ENCODE assay signal across 9 cellular contexts in the genomic region with DNA sequence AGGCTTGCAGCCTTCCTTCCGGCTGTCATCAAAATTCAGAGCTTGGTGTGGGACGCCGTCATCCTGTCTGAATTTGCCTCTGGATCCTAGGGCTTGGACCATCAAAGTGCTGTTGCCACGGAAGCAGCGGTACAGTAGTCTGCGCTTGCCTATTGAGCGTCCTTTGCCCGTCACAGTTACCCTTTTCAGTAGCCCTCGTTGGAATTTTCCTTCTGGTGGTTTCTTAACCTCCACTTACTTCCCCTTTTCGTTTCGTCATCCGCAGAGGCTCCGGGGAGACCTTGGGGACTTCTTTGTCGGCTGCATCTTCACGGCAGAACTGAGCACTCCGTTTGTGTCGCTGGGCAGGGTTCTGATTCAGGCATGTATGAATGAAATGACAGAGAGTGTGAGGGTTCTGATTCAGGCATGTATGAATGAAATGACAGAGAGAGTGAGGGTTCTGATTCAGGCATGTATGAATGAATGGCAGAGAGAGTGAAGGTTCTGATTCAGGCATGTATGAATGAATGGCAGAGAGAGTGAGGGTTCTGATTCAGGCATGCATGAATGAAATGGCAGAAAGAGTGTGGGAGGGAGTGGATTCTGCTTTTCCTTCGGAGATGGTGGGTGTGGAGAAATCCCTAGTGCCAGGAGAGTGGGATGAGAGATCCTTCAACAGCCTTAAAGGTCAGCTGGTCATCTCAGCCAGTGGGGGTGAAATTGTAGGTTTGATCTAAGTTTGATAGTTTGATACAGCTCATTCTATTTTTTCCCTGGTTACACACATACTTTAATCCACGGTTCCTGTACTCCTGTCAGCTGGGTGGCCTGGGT. TPM values are rescaled to one million over a fixed set of nuclear protein-coding genes. Genes with fewer than 3 reads are reported as not detected.
DNase-seq lines count a peak whose midpoint lies in the region; ATAC-seq, FAIRE-seq and TF ChIP-seq lines count a peak whose summit lies in the region.
"Had no signal": no experiment of that assay in that cellular context is flagged by ENCODE, and none has a peak within 500 bp of the region (broad histone marks: within the 10 kb centered on the region; RNA-seq: fewer than 3 reads in every experiment).

No MANE protein-coding gene starts in this region.

- TF ChIP-seq POLR2A in K562 (conservative IDR thresholded peaks at IDR 0.05) (no peak), transverse colon (IDR thresholded peaks at IDR 0.05) (no peak)

- H3K36me3 ChIP-seq in DOHH2 (ENCODE audit: control insufficient read depth, low read length) (peaks cover 80% of the 10 kb centered on the region), K562 (ENCODE audit: control insufficient read depth, insufficient read depth, low read length) (peaks cover 70% of the 10 kb centered on the region), transverse colon (no peaks in the 10 kb centered on the region)

- POLR2A ChIA-PET in K562 (lab: Yijun Ruan, JAX) = interaction anchor here (1.0 kb wide), 1 partner anchor 256 kb away, joined by 3 read pairs; no protein-coding TSS in a partner anchor

- H3K27me3 ChIP-seq in DOHH2 (ENCODE audit: control insufficient read depth, low read length) (no peaks in the 10 kb centered on the region), K562 (ENCODE audit: control insufficient read depth in 2 of 2, insufficient read depth in 2 of 2, low read length in 2 of 2) (no peaks in the 10 kb centered on the region), transverse colon (no peaks in the 10 kb centered on the region)
- H3K27me3 ChIP-seq: heart right ventricle had no signal

- TF ChIP-seq CTCF in DOHH2 (IDR thresholded peaks at IDR 0.05; ENCODE audit: low read depth, low read length, poor library complexity, severe bottlenecking) (no peak), K562 (IDR thresholded peaks at IDR 0.05 in 2 of 3, conservative IDR thresholded peaks at IDR 0.05 in 1 of 3; ENCODE audit: insufficient read depth in 2 of 3, low read depth in 1 of 3, low read length in 3 of 3) (no peak), transverse colon (IDR thresholded peaks at IDR 0.05) (no peak)

- BruUV-seq in K562 (replicated peaks; lab: Mats Ljungman, UMichigan) = no TSS peak

- H3K79me2 ChIP-seq in DOHH2 (ENCODE audit: control insufficient read depth, low read length) (peaks cover 86% of the 10 kb centered on the region), K562 (ENCODE audit: control insufficient read depth, insufficient read depth, low read length) (peaks cover 11% of the 10 kb centered on the region)

- in situ Hi-C loops in K562 (cut with MboI) (no loop called here), transverse colon (cut with MboI; ENCODE audit: low pct_ligation_motif_present in 1 of 4, low pct_unique_long_range_greater_than_20kb in 1 of 4, low sequenced_read_pairs in 3 of 4) (no loop called here)

- H3K27ac ChIP-seq in DOHH2 (ENCODE audit: low read depth, low read length) (peak overlapping the region; percentile 37), K562 (ENCODE audit: extremely low read depth, low read depth, low read length) (no peak overlapping the region), transverse colon (no peak overlapping the region)

- intact Hi-C loops in K562 (cut with micrococcal nuclease) (no loop called here), transverse colon (cut with DNase I; ENCODE audit: low total_unique reads) (no loop called here)

- H3K4me2 ChIP-seq in DOHH2 (ENCODE audit: low read length) = peak overlapping the region; percentile 44
- H3K4me2 ChIP-seq in K562 (ENCODE audit: insufficient read depth, low read length) = no peak overlapping the region

- TF ChIP-seq RAD21 in K562 (CRISPR knock-in tag; conservative IDR thresholded peaks at IDR 0.05 in 1 of 2, IDR thresholded peaks at IDR 0.05 in 1 of 2) = no peak

- CTCF ChIA-PET in K562 (lab: Yijun Ruan, JAX; ENCODE audit: low intra/inter-chr PET ratio) = no interaction called here

- no peak for FAIRE-seq in K562 (lab: Jason Lieb, UNC)

- peak overlapping the region; percentile 18 for H3K4me3 ChIP-seq in DOHH2 (ENCODE audit: low read length)
- no peak overlapping the region for H3K4me3 ChIP-seq in K562
- H3K4me3 ChIP-seq in transverse colon = no peak overlapping the region
- H3K4me3 ChIP-seq: heart right ventricle had no signal

- no peak overlapping the region for H3K9ac ChIP-seq in K562 (ENCODE audit: insufficient read depth in 1 of 2, low read depth in 2 of 2, low read length in 2 of 2)

- ATAC-seq in GM21515 (IDR thresholded peaks at IDR 0.05; ENCODE audit: unreplicated experiment) (peak; percentile 52), K562 (no peak)

- H3K4me1 ChIP-seq in DOHH2 (ENCODE audit: control insufficient read depth, low read length) (peaks cover 16% of the 10 kb centered on the region), K562 (replicated peaks in 1 of 2; ENCODE audit: control insufficient read depth in 2 of 2, insufficient read depth in 2 of 2, low read length in 2 of 2) (peaks cover 0 to 2% of the 10 kb centered on the region in 2 experiments; a peak in 1 of 5 replicates), transverse colon (no peaks in the 10 kb centered on the region)

- no peak overlapping the region for H2AFZ ChIP-seq in K562 (ENCODE audit: low read depth, low read length)

- H3K9me1 ChIP-seq in K562 (ENCODE audit: control insufficient read depth, insufficient read depth, low read length) = no peaks in the 10 kb centered on the region

- 80% methylated on average over 17 of the region's 19 CpGs for WGBS in K562 (ENCODE audit: insufficient coverage, low coverage, missing lambda C conversion rate)
- 62 to 70% methylated on average over 6 to 19 of the region's 19 CpGs for WGBS in transverse colon (ENCODE audit: low coverage in 1 of 2), 2 donors

- H3K9me3 ChIP-seq in DOHH2 (ENCODE audit: control insufficient read depth, insufficient read depth, low read length) = no peaks in the 10 kb centered on the region
- H3K9me3 ChIP-seq in K562 (replicated peaks; ENCODE audit: control insufficient read depth, insufficient read depth, low read depth, low read length) = no peaks in the 10 kb centered on the region
- H3K9me3 ChIP-seq in transverse colon = no peaks in the 10 kb centered on the region
- H3K9me3 ChIP-seq: heart right ventricle had no signal

- H4K20me1 ChIP-seq in DOHH2 (ENCODE audit: control insufficient read depth, insufficient read depth, low read depth, low read length) (peaks cover 8% of the 10 kb centered on the region; the same call in 1 of the 2 replicates), K562 (replicated peaks; ENCODE audit: control insufficient read depth, insufficient read depth, low read length) (peaks cover 15% of the 10 kb centered on the region)

- H3K9me2 ChIP-seq in DOHH2 (replicated peaks; ENCODE audit: control insufficient read depth, low read length) = no peaks in the 10 kb centered on the region

- DNase-seq in Kasumi-1 (lab: John Stamatoyannopoulos, UW) = peak; percentile 72 to 79
- DNase-seq in K562 (ENCODE audit: extremely low read depth in 1 of 4, low spot score in 3 of 4) = no peak
- peak; percentile 28 for DNase-seq in transverse colon
- DNase-seq in EL = no peak
- no peak for DNase-seq in NCI-H1930 (lab: John Stamatoyannopoulos, UW)
- no peak for DNase-seq in NCI-H510A treated with DMSO at 0.1 percent for 48 hours (lab: John Stamatoyannopoulos, UW)
- DNase-seq: heart right ventricle had no signal

- H3F3A ChIP-seq in DOHH2 (ENCODE audit: control insufficient read depth, insufficient read depth) = peaks cover 18% of the 10 kb centered on the region

- TF ChIP-seq EP300 in K562 (IDR thresholded peaks at IDR 0.05; ENCODE audit: low read length) (no peak), transverse colon (IDR thresholded peaks at IDR 0.05; ENCODE audit: low read depth) (no peak)

RNA-seq across cellular contexts. Expression of gene TLCD3A, which starts 8.1 kb away (rescaled TPM):
- total RNA-seq in K562 (2011; cell fraction: chromatin; rRNA removed; ENCODE audit: low replicate concordance) = 11.0 and 24.6 TPM in 2 replicates
- total RNA-seq in K562 (2011; cell fraction: nucleolus; rRNA removed) = 20.4 and 25.5 TPM in 2 replicates
- 20.2 and 23.2 TPM in 2 replicates for total RNA-seq in K562 (2011; cell fraction: nucleoplasm; rRNA removed)
- total RNA-seq in K562 (2014; rRNA removed) = 7.9 and 10.8 TPM in 2 replicates
- total RNA-seq in K562 (2014; rRNA removed; fragmentation: Illumina TruSeq; extraction: Trizol) = 5.6 and 6.5 TPM in 2 replicates
- 6.9 and 7.1 TPM in 2 replicates for total RNA-seq in K562 (2015; rRNA removed; fragmentation: Illumina TruSeq; extraction: Trizol)
- 8.7 and 9.3 TPM in 2 replicates for total RNA-seq in K562 (2021)
- 11.9 and 13.5 TPM in 2 replicates for polyA plus RNA-seq in K562 (2011; rRNA removed)
- polyA plus RNA-seq in K562 (2011; cell fraction: cytosol; rRNA removed) = 16.7 and 24.3 TPM in 2 replicates
- polyA plus RNA-seq in K562 (2011; cell fraction: nucleus; rRNA removed) = 8.0 and 11.5 TPM in 2 replicates
- polyA plus RNA-seq in K562 (2012) = 9.3 and 10.4 TPM in 2 replicates
- polyA plus RNA-seq in K562 (2014; fragmentation: Illumina TruSeq; extraction: Trizol) = 8.2 and 9.4 TPM in 2 replicates
- polyA plus RNA-seq in K562 (2014; fragmentation: Nextera tagmentation; extraction: Ambion mirVana) = 1 to 10 TPM; 1.3 to 1.7 TPM
- 7.3 and 9.4 TPM in 2 replicates for polyA plus RNA-seq in K562 (2014; rRNA removed)
- 12.4 and 20.2 TPM in 2 replicates for polyA minus RNA-seq in K562 (2011; rRNA and poly(A)+ RNA removed)
- 10.1 and 10.3 TPM in 2 replicates for polyA minus RNA-seq in K562 (2011; cell fraction: cytosol; rRNA and poly(A)+ RNA removed)
- 4.4 and 5.2 TPM in 2 replicates for polyA minus RNA-seq in K562 (2011; cell fraction: nucleus; rRNA and poly(A)+ RNA removed)
- 1 to 10 TPM; 3.2 to 6.4 (median 4.1) TPM for total RNA-seq in transverse colon

RNA-seq across cellular contexts. Expression of gene GEMIN4, which starts 11.6 kb away (rescaled TPM):
- total RNA-seq in K562 (2011; cell fraction: chromatin; rRNA removed; ENCODE audit: low replicate concordance) = 30.0 and 64.9 TPM in 2 replicates
- 36.8 and 49.5 TPM in 2 replicates for total RNA-seq in K562 (2011; cell fraction: nucleolus; rRNA removed)
- total RNA-seq in K562 (2011; cell fraction: nucleoplasm; rRNA removed) = 43.7 and 49.5 TPM in 2 replicates
- total RNA-seq in K562 (2014; rRNA removed) (16.7 and 25.3 TPM in 2 replicates), K562 (2014; rRNA removed; fragmentation: Illumina TruSeq; extraction: Trizol) (6.3 and 8.6 TPM in 2 replicates), K562 (2015; rRNA removed; fragmentation: Illumina TruSeq; extraction: Trizol) (9.4 and 10.5 TPM in 2 replicates), K562 (2021) (36.6 and 38.5 TPM in 2 replicates), transverse colon (10 to 100 TPM; 10.5 to 70.3 (median 12.4) TPM)
- polyA plus RNA-seq in K562 (2011; rRNA removed) (10.8 and 23.4 TPM in 2 replicates), K562 (2014; fragmentation: Illumina TruSeq; extraction: Trizol) (32.1 and 42.5 TPM in 2 replicates), K562 (2014; fragmentation: Nextera tagmentation; extraction: Ambion mirVana) (1 to 10 TPM; 1.8 to 2.3 TPM), K562 (2014; rRNA removed) (14.3 and 15.8 TPM in 2 replicates)
- polyA plus RNA-seq in K562 (2011; cell fraction: cytosol; rRNA removed) = 9.8 and 21.2 TPM in 2 replicates
- 22.9 and 38.2 TPM in 2 replicates for polyA plus RNA-seq in K562 (2011; cell fraction: nucleus; rRNA removed)
- polyA plus RNA-seq in K562 (2012) = 20.2 and 21.9 TPM in 2 replicates
- polyA minus RNA-seq in K562 (2011; rRNA and poly(A)+ RNA removed) = 12.4 and 15.3 TPM in 2 replicates
- 13.9 and 15.2 TPM in 2 replicates for polyA minus RNA-seq in K562 (2011; cell fraction: cytosol; rRNA and poly(A)+ RNA removed)
- polyA minus RNA-seq in K562 (2011; cell fraction: nucleus; rRNA and poly(A)+ RNA removed) = 18.6 and 25.3 TPM in 2 replicates

RNA-seq across cellular contexts. Expression of gene VPS53, which starts 25.8 kb away (rescaled TPM):
- total RNA-seq in K562 (2011; cell fraction: chromatin; rRNA removed; ENCODE audit: low replicate concordance) = 76.4 and 103 TPM in 2 replicates
- total RNA-seq in K562 (2011; cell fraction: nucleolus; rRNA removed) = 32.6 and 35.0 TPM in 2 replicates
- total RNA-seq in K562 (2011; cell fraction: nucleoplasm; rRNA removed) = 47.7 and 52.4 TPM in 2 replicates
- total RNA-seq in K562 (2014; rRNA removed) (4.9 and 9.1 TPM in 2 replicates), K562 (2014; rRNA removed; fragmentation: Illumina TruSeq; extraction: Trizol) (6.9 and 7.1 TPM in 2 replicates), K562 (2015; rRNA removed; fragmentation: Illumina TruSeq; extraction: Trizol) (8.1 and 8.3 TPM in 2 replicates), K562 (2021) (27.5 and 29.1 TPM in 2 replicates), transverse colon (10 to 100 TPM; 26.4 to 80.4 (median 47.7) TPM)
- polyA plus RNA-seq in K562 (2011; rRNA removed) (9.9 and 12.4 TPM in 2 replicates), K562 (2014; fragmentation: Illumina TruSeq; extraction: Trizol) (8.3 and 8.8 TPM in 2 replicates), K562 (2014; fragmentation: Nextera tagmentation; extraction: Ambion mirVana) (1 to 10 TPM in 1 of 2 experiments, under 1 TPM in 1; 0.90 to 1.3 TPM), K562 (2014; rRNA removed) (6.0 and 8.2 TPM in 2 replicates)
- polyA plus RNA-seq in K562 (2011; cell fraction: cytosol; rRNA removed) = 7.0 and 8.0 TPM in 2 replicates
- polyA plus RNA-seq in K562 (2011; cell fraction: nucleus; rRNA removed) = 16.7 and 18.6 TPM in 2 replicates
- polyA plus RNA-seq in K562 (2012) = 9.9 and 17.0 TPM in 2 replicates
- polyA minus RNA-seq in K562 (2011; rRNA and poly(A)+ RNA removed) = 45.0 and 68.4 TPM in 2 replicates
- 22.6 and 24.3 TPM in 2 replicates for polyA minus RNA-seq in K562 (2011; cell fraction: cytosol; rRNA and poly(A)+ RNA removed)
- 30.6 and 48.9 TPM in 2 replicates for polyA minus RNA-seq in K562 (2011; cell fraction: nucleus; rRNA and poly(A)+ RNA removed)

RNA-seq across cellular contexts. Expression of gene GLOD4, which starts 41.6 kb away (rescaled TPM):
- total RNA-seq in K562 (2011; cell fraction: chromatin; rRNA removed; ENCODE audit: low replicate concordance) = 41.8 and 82.0 TPM in 2 replicates
- 22.0 and 26.6 TPM in 2 replicates for total RNA-seq in K562 (2011; cell fraction: nucleolus; rRNA removed)
- 56.0 and 74.9 TPM in 2 replicates for total RNA-seq in K562 (2011; cell fraction: nucleoplasm; rRNA removed)
- total RNA-seq in K562 (2014; rRNA removed) (45.3 and 52.0 TPM in 2 replicates), K562 (2014; rRNA removed; fragmentation: Illumina TruSeq; extraction: Trizol) (52.7 and 61.4 TPM in 2 replicates), K562 (2015; rRNA removed; fragmentation: Illumina TruSeq; extraction: Trizol) (49.8 and 54.6 TPM in 2 replicates), K562 (2021) (55.2 and 64.9 TPM in 2 replicates), transverse colon (100 to 1,000 TPM in 1 of 4 donors, 10 to 100 TPM in 3; 65.5 to 124 (median 73.7) TPM)
- polyA plus RNA-seq in K562 (2011; rRNA removed) (45.6 and 65.9 TPM in 2 replicates), K562 (2014; fragmentation: Illumina TruSeq; extraction: Trizol) (67.2 and 67.6 TPM in 2 replicates), K562 (2014; fragmentation: Nextera tagmentation; extraction: Ambion mirVana) (100 to 1,000 TPM in 1 of 2 experiments, 10 to 100 TPM in 1; 62.3 to 109 TPM), K562 (2014; rRNA removed) (69.2 and 81.7 TPM in 2 replicates)
- polyA plus RNA-seq in K562 (2011; cell fraction: cytosol; rRNA removed) = 17.8 and 37.4 TPM in 2 replicates
- 33.7 and 46.6 TPM in 2 replicates for polyA plus RNA-seq in K562 (2011; cell fraction: nucleus; rRNA removed)
- 47.2 and 69.3 TPM in 2 replicates for polyA plus RNA-seq in K562 (2012)
- polyA minus RNA-seq in K562 (2011; rRNA and poly(A)+ RNA removed) = 42.2 and 59.2 TPM in 2 replicates
- 14.0 and 15.5 TPM in 2 replicates for polyA minus RNA-seq in K562 (2011; cell fraction: cytosol; rRNA and poly(A)+ RNA removed)
- polyA minus RNA-seq in K562 (2011; cell fraction: nucleus; rRNA and poly(A)+ RNA removed) = 12.1 and 17.2 TPM in 2 replicates

RNA-seq across cellular contexts. Expression of gene MRM3, which starts 41.7 kb away (rescaled TPM):
- total RNA-seq in K562 (2011; cell fraction: chromatin; rRNA removed; ENCODE audit: low replicate concordance) = 19.2 and 25.8 TPM in 2 replicates
- total RNA-seq in K562 (2011; cell fraction: nucleolus; rRNA removed) = 44.0 and 47.0 TPM in 2 replicates
- total RNA-seq in K562 (2011; cell fraction: nucleoplasm; rRNA removed) = 23.2 and 27.1 TPM in 2 replicates
- total RNA-seq in K562 (2014; rRNA removed) (24.8 and 40.6 TPM in 2 replicates), K562 (2014; rRNA removed; fragmentation: Illumina TruSeq; extraction: Trizol) (16.4 and 19.4 TPM in 2 replicates), K562 (2015; rRNA removed; fragmentation: Illumina TruSeq; extraction: Trizol) (18.3 and 19.5 TPM in 2 replicates), K562 (2021) (21.2 and 23.0 TPM in 2 replicates), transverse colon (10 to 100 TPM in 2 of 4 donors, under 1 TPM in 1, not detected in 1; 1.00 to 13.4 (median 12.5) TPM)
- polyA plus RNA-seq in K562 (2011; rRNA removed) (19.0 and 23.5 TPM in 2 replicates), K562 (2014; fragmentation: Illumina TruSeq; extraction: Trizol) (13.6 and 18.1 TPM in 2 replicates), K562 (2014; fragmentation: Nextera tagmentation; extraction: Ambion mirVana) (1 to 10 TPM; 2.4 to 3.7 TPM), K562 (2014; rRNA removed) (19.4 and 24.4 TPM in 2 replicates)
- polyA plus RNA-seq in K562 (2011; cell fraction: cytosol; rRNA removed) = 15.6 and 17.3 TPM in 2 replicates
- polyA plus RNA-seq in K562 (2011; cell fraction: nucleus; rRNA removed) = 13.2 and 17.1 TPM in 2 replicates
- polyA plus RNA-seq in K562 (2012) = 11.2 and 20.0 TPM in 2 replicates
- polyA minus RNA-seq in K562 (2011; rRNA and poly(A)+ RNA removed) = 21.9 and 22.4 TPM in 2 replicates
- 12.9 and 13.9 TPM in 2 replicates for polyA minus RNA-seq in K562 (2011; cell fraction: cytosol; rRNA and poly(A)+ RNA removed)
- polyA minus RNA-seq in K562 (2011; cell fraction: nucleus; rRNA and poly(A)+ RNA removed) = 18.4 and 26.4 TPM in 2 replicates

Comparison
In these comparisons a context has a peak if more than half of its experiments do, and no peak if none do; other contexts are left out.
1. DNase-seq: peak in Kasumi-1 (2 of 2) and transverse colon (single experiment); none in K562 (0 of 4), EL (single experiment), NCI-H1930 (0 of 2) and NCI-H510A treated with DMSO at 0.1 percent for 48 hours (single experiment).